Comparison of ENCODE assay signal across 19 cellular contexts in genomic region chr6:168756009-168756634, GRCh38.
DNase-seq lines count a peak whose midpoint lies in the region; ATAC-seq, FAIRE-seq and TF ChIP-seq lines count a peak whose summit lies in the region.
"Had no signal": no experiment of that assay in that cellular context is flagged by ENCODE, and none has a peak within 500 bp of the region (broad histone marks: within the 10 kb centered on the region; RNA-seq: fewer than 3 reads in every experiment).

No MANE protein-coding gene starts in this region.

- no peak overlapping the region for H2BK5ac ChIP-seq in mesenchymal stem cell (ENCODE audit: low read depth, low read length, poor library complexity, severe bottlenecking)

- H3K4me1 ChIP-seq in heart left ventricle, result peaks cover 0 to 5% (median 0%) of the 10 kb centered on the region in 12 donors
- H3K4me1 ChIP-seq in right atrium auricular region, result no peaks in the 10 kb centered on the region
- peaks cover 2% of the 10 kb centered on the region for H3K4me1 ChIP-seq in mesenchymal stem cell (ENCODE audit: control insufficient read depth, insufficient read depth, low read depth, low read length)
- H3K4me1 ChIP-seq in tibial nerve, result peaks cover 0 to 12% (median 0%) of the 10 kb centered on the region in 4 donors
- H3K4me1 ChIP-seq: foreskin keratinocyte had no signal

- intact Hi-C loops in heart left ventricle (cut with DNase I), result no loop called here

- H2AFZ ChIP-seq in mesenchymal stem cell (ENCODE audit: low read depth, low read length), result no peak overlapping the region

- no peak overlapping the region for H2BK12ac ChIP-seq in mesenchymal stem cell (ENCODE audit: low read length in 2 of 2)

- no peak overlapping the region for H3K18ac ChIP-seq in mesenchymal stem cell (ENCODE audit: low read depth in 1 of 2, low read length in 2 of 2)

- TF ChIP-seq CTCF in heart left ventricle (IDR thresholded peaks at IDR 0.05), result no peak
- TF ChIP-seq CTCF in right atrium auricular region (IDR thresholded peaks at IDR 0.05), result no peak
- no peak for TF ChIP-seq CTCF in tibial nerve (IDR thresholded peaks at IDR 0.05)

- no peak overlapping the region for H2BK15ac ChIP-seq in mesenchymal stem cell (ENCODE audit: low read depth, poor library complexity, severe bottlenecking)

- no peak overlapping the region for H2AK5ac ChIP-seq in mesenchymal stem cell (ENCODE audit: low read length, severe bottlenecking)

- H3K4me2 ChIP-seq in mesenchymal stem cell (ENCODE audit: low read length, poor library complexity, severe bottlenecking), result no peak overlapping the region

- H3K27ac ChIP-seq in heart left ventricle, result peak overlapping the region in 1 of 12 donors; percentile 54
- H3K27ac ChIP-seq in right atrium auricular region, result no peak overlapping the region
- H3K27ac ChIP-seq in mesenchymal stem cell (ENCODE audit: low read length, poor library complexity, severe bottlenecking), result peak overlapping the region; percentile 67
- peak overlapping the region in 2 of 4 donors; percentile 10 to 50 for H3K27ac ChIP-seq in tibial nerve
- H3K27ac ChIP-seq: foreskin keratinocyte had no signal

- H3K4me3 ChIP-seq in heart left ventricle (no peak overlapping the region), right atrium auricular region (no peak overlapping the region), mesenchymal stem cell (ENCODE audit: insufficient read depth in 1 of 2, low read depth in 1 of 2, low read length in 2 of 2) (no peak overlapping the region), tibial nerve (no peak overlapping the region)

- H3K79me1 ChIP-seq in mesenchymal stem cell (replicated peaks; ENCODE audit: low read length, poor library complexity, severe bottlenecking), result no peaks in the 10 kb centered on the region

- H3K9ac ChIP-seq in mesenchymal stem cell (ENCODE audit: low read length), result no peak overlapping the region

- ATAC-seq in heart left ventricle (peak in 3 of 4 donors; percentile 76 to 96 (median 89)), GM21423 (IDR thresholded peaks at IDR 0.05; ENCODE audit: unreplicated experiment) (no peak)
- ATAC-seq: activated T-helper 17 cell treated with anti-CD3 and anti-CD28 coated beads, Interleukin-2, amount 50 U/mL, for 72 hours; foreskin keratinocyte; HCT116 had no signal

- H2BK120ac ChIP-seq in mesenchymal stem cell (ENCODE audit: low read depth, low read length), result no peak overlapping the region

- H3K27me3 ChIP-seq in heart left ventricle, result peaks cover 0 to 11% (median 0%) of the 10 kb centered on the region in 9 donors
- no peaks in the 10 kb centered on the region for H3K27me3 ChIP-seq in right atrium auricular region
- peaks cover 0 to 7% of the 10 kb centered on the region in 2 experiments for H3K27me3 ChIP-seq in mesenchymal stem cell (ENCODE audit: control insufficient read depth in 1 of 2, insufficient read depth in 1 of 2, low read length in 2 of 2)
- H3K27me3 ChIP-seq in tibial nerve, result no peaks in the 10 kb centered on the region
- H3K27me3 ChIP-seq: foreskin keratinocyte had no signal

- FAIRE-seq in endometrium (lab: Jason Lieb, UNC), result peak; percentile 77
- FAIRE-seq: A204.1 had no signal

- no peak for TF ChIP-seq EP300 in tibial nerve (IDR thresholded peaks at IDR 0.05)

- H3K9me3 ChIP-seq in heart left ventricle, result peaks cover 0 to 5% (median 0%) of the 10 kb centered on the region in 12 donors
- no peaks in the 10 kb centered on the region for H3K9me3 ChIP-seq in right atrium auricular region
- no peaks in the 10 kb centered on the region for H3K9me3 ChIP-seq in mesenchymal stem cell (ENCODE audit: control insufficient read depth, low read length)
- peaks cover 0 to 22% (median 0%) of the 10 kb centered on the region in 4 donors for H3K9me3 ChIP-seq in tibial nerve

- H4K8ac ChIP-seq in mesenchymal stem cell (ENCODE audit: low read length), result no peak overlapping the region

- H3K4ac ChIP-seq in mesenchymal stem cell (ENCODE audit: low read depth in 1 of 2, low read length in 2 of 2), result no peak overlapping the region

- H4K91ac ChIP-seq in mesenchymal stem cell (ENCODE audit: low read length), result no peak overlapping the region

- TF ChIP-seq POLR2A in heart left ventricle (IDR thresholded peaks at IDR 0.05) (no peak), tibial nerve (IDR thresholded peaks at IDR 0.05) (no peak)

- H3K36me3 ChIP-seq in heart left ventricle (no peaks in the 10 kb centered on the region), right atrium auricular region (no peaks in the 10 kb centered on the region), mesenchymal stem cell (ENCODE audit: control insufficient read depth in 1 of 2, insufficient read depth in 2 of 2, low read depth in 1 of 2, low read length in 2 of 2) (no peaks in the 10 kb centered on the region), tibial nerve (no peaks in the 10 kb centered on the region)

- no peak for DNase-seq in heart left ventricle
- DNase-seq in right atrium auricular region (ENCODE audit: low spot score), result no peak
- DNase-seq in mesenchymal stem cell, result peak; percentile 18
- no peak for DNase-seq in NCI-H510A (lab: John Stamatoyannopoulos, UW)
- no peak for DNase-seq in NCI-H2227 (lab: John Stamatoyannopoulos, UW; ENCODE audit: unreplicated experiment)
- DNase-seq in tibial nerve (ENCODE audit: low spot score in 2 of 2), result no peak
- DNase-seq: activated CD4-positive, alpha-beta T cell treated with anti-CD3 and anti-CD28 coated beads for 1 hour; CD4-positive, CD25-positive, alpha-beta regulatory T cell; foreskin keratinocyte; mammary epithelial cell; NCI-H1694 treated with DMSO at 0.1 percent for 48 hours; NCI-H524 treated with DMSO at 0.1 percent for 48 hours; OCI-M1; stimulated activated naive CD4-positive, alpha-beta T cell treated with Interleukin-2 at 50 U/mL for 16 hours had no signal

- no peak overlapping the region for H3K23ac ChIP-seq in mesenchymal stem cell (ENCODE audit: low read length in 2 of 2)

- H3K14ac ChIP-seq in mesenchymal stem cell (ENCODE audit: low read length in 2 of 2), result no peak overlapping the region

- 74 to 90% (median 81%) methylated on average over 3 of the region's 3 CpGs for WGBS in heart left ventricle, 4 donors
- WGBS in mesenchymal stem cell, result 68% methylated on average over 2 of the region's 3 CpGs
- WGBS in tibial nerve, 2 donors, result 70 to 74% methylated on average over 3 of the region's 3 CpGs
